ENCODE assay signal across 24 cellular contexts in the genomic region with DNA sequence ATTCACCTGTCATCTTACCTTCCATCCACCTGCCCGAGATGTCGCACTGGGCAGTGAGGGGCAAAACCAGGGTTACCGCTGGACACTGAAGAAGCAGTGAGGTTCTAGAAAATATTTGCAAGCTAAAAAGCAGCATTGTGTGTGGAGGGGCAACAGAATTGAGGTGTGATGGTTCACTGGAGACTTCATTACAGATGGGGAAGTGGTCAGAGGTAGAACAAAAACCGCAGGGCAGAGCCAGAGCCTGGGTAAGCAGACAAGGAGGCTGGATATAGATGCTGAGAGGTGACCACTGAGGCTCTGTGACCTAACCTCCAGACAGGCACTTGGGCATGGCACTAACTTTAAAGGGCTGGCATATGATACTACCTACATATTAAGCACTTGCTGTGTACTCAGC.
"Had no signal": no experiment of that assay in that cellular context is flagged by ENCODE, and none has a peak within 500 bp of the region (broad histone marks: within the 10 kb centered on the region; RNA-seq: fewer than 3 reads in every experiment).

No MANE protein-coding gene starts in this region.

- H3K27ac ChIP-seq: adrenal gland, PC-9 had no signal

- DNase-seq: activated B cell treated with CpG ODN at 0.5 μM for 24 hours; activated CD4-positive, alpha-beta memory T cell treated with anti-CD3 and anti-CD28 coated beads, Interleukin-2, amount 10 ng/mL, durations not matched to agents 7 days and 5 days; activated CD4-positive, alpha-beta T cell treated with anti-CD3 and anti-CD28 coated beads for 1 hour; activated CD4-positive, alpha-beta T cell treated with anti-CD3 and anti-CD28 coated beads, Interleukin-2, amount 50 U/mL, for 1 hour; activated CD8-positive, alpha-beta memory T cell treated with anti-CD3 and anti-CD28 coated beads, Interleukin-2, amount 50 U/mL, for 48 hours; activated naive CD4-positive, alpha-beta T cell treated with anti-CD3 and anti-CD28 coated beads, Interleukin-2, amount 50 U/mL, for 16 hours; activated naive CD8-positive, alpha-beta T cell treated with anti-CD3 and anti-CD28 coated beads, Interleukin-2, amount 10 ng/mL, durations not matched to agents 7 days and 5 days; activated T-cell treated with anti-CD3 and anti-CD28 coated beads, Interleukin-2, amount 50 U/mL, for 1 hour; adrenal gland; anterior cingulate cortex; cerebellar nuclear complex; NCI-H1105 treated with DMSO at 0.1 percent for 48 hours; NCI-H1436 treated with DMSO at 0.1 percent for 48 hours; NCI-H187; NCI-H2081; NCI-H446; NCI-H524; NCI-H774; PC-9; SIG-M5; T-helper 17 cell; T-helper 9 cell had no signal

- H3K4me3 ChIP-seq: adrenal gland, PC-9 had no signal

- H3K27me3 ChIP-seq: adrenal gland had no signal

- H3K4me1 ChIP-seq: adrenal gland had no signal

- H3K36me3 ChIP-seq: adrenal gland had no signal

- H3K4me2 ChIP-seq: PC-9 had no signal

- ATAC-seq: T-helper 17 cell had no signal

- H2AFZ ChIP-seq: PC-9 had no signal

- FAIRE-seq: colon, TTC549 had no signal

- H3K9me3 ChIP-seq: adrenal gland had no signal
